ENCODE assay signal across 17 cellular contexts in the genomic region with DNA sequence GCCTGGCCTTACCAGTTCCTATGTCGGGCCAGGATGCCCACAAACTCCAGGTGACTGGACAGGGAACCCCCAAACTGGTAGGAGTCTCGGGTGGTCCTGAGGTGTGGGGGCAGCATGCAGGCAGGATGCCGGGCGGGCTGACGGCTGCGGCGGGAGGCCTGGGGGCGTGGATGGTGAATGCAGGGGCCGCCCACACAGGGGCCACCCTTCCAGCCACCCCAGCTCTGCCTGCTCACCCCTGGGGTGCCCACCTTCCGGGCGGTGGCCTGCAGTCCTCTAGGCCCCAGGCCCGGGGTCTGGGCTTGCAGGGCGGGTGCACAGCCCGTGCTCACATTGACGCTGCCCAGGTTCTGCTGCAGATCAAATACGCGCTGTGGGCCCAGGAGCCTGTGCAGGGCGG. TPM values are rescaled to one million over a fixed set of nuclear protein-coding genes. Genes with fewer than 3 reads are reported as not detected.
DNase-seq lines count a peak whose midpoint lies in the region; ATAC-seq, FAIRE-seq and TF ChIP-seq lines count a peak whose summit lies in the region.
"Had no signal": no experiment of that assay in that cellular context is flagged by ENCODE, and none has a peak within 500 bp of the region (broad histone marks: within the 10 kb centered on the region; RNA-seq: fewer than 3 reads in every experiment).

No MANE protein-coding gene starts in this region.

- H3K27me3 ChIP-seq in H7 (ENCODE audit: control insufficient read depth, insufficient read depth, low read length) (no peaks in the 10 kb centered on the region), K562 (ENCODE audit: control insufficient read depth in 2 of 2, insufficient read depth in 2 of 2, low read length in 2 of 2) (no peaks in the 10 kb centered on the region), spleen (replicated peaks in 1 of 7) (no peaks in the 10 kb centered on the region), small intestine (ENCODE audit: control insufficient read depth in 2 of 2, insufficient read depth in 2 of 2, low read length in 2 of 2) (no peaks in the 10 kb centered on the region)
- H3K27me3 ChIP-seq: BE2C had no signal

- H3K27ac ChIP-seq in K562 (ENCODE audit: extremely low read depth, low read depth, low read length) (no peak overlapping the region), spleen (peak overlapping the region in 5 of 8 donors; percentile 57 to 71 (median 64)), small intestine (ENCODE audit: low read depth in 1 of 2, low read length in 1 of 2) (no peak overlapping the region)

- TF ChIP-seq POLR2A in K562 (conservative IDR thresholded peaks at IDR 0.05) (no peak), spleen (IDR thresholded peaks at IDR 0.05) (no peak)

- H3K36me3 ChIP-seq in H7 (replicated peaks; ENCODE audit: control insufficient read depth, insufficient read depth, low read length) (peaks cover 43% of the 10 kb centered on the region), K562 (ENCODE audit: control insufficient read depth, insufficient read depth, low read length) (peaks cover 96% of the 10 kb centered on the region), spleen (peaks cover 0 to 98% (median 68%) of the 10 kb centered on the region in 6 donors), small intestine (ENCODE audit: control insufficient read depth in 2 of 2, insufficient read depth in 2 of 2, low read length in 2 of 2) (peaks cover 13 to 15% of the 10 kb centered on the region in 2 donors)

- H3K79me2 ChIP-seq in K562 (ENCODE audit: control insufficient read depth, insufficient read depth, low read length), result 0 out of 3 replicates have a peak, but pooled peaks cover 5% of the 10 kb centered on the region

- H2AFZ ChIP-seq in K562 (ENCODE audit: low read depth, low read length), result no peak overlapping the region

- TF ChIP-seq EP300 in Ishikawa (IDR thresholded peaks at IDR 0.05; ENCODE audit: borderline replicate concordance) (peak; percentile 16; the same call in 1 of the 2 replicates), K562 (IDR thresholded peaks at IDR 0.05; ENCODE audit: low read length) (no peak)

- in situ Hi-C loops in K562 (cut with MboI), result no loop called here

- TF ChIP-seq CTCF in K562 (IDR thresholded peaks at IDR 0.05 in 2 of 3, conservative IDR thresholded peaks at IDR 0.05 in 1 of 3; ENCODE audit: insufficient read depth in 2 of 3, low read depth in 1 of 3, low read length in 3 of 3) (no peak), spleen (IDR thresholded peaks at IDR 0.05 in 8 of 11, conservative IDR thresholded peaks at IDR 0.05 in 3 of 11) (no peak)

- no peaks in the 10 kb centered on the region for H3K9me1 ChIP-seq in K562 (ENCODE audit: control insufficient read depth, insufficient read depth, low read length)

- no peaks in the 10 kb centered on the region; the same call in 1 of the 2 replicates for H4K20me1 ChIP-seq in K562 (replicated peaks; ENCODE audit: control insufficient read depth, insufficient read depth, low read length)

- intact Hi-C loops in K562 (cut with micrococcal nuclease) (no loop called here), spleen (cut with DNase I; ENCODE audit: low total_unique reads) (no loop called here)

- TF ChIP-seq RAD21 in Ishikawa (IDR thresholded peaks at IDR 0.05; ENCODE audit: low read depth) (no peak), K562 (CRISPR knock-in tag; conservative IDR thresholded peaks at IDR 0.05 in 1 of 2, IDR thresholded peaks at IDR 0.05 in 1 of 2) (no peak)

- H3K4me3 ChIP-seq in H7 (ENCODE audit: insufficient read depth, low read depth, low read length) (no peak overlapping the region), K562 (no peak overlapping the region), spleen (peak overlapping the region in 3 of 8 donors; percentile 9 to 28 (median 22)), small intestine (ENCODE audit: low read depth in 1 of 2, low read length in 2 of 2) (no peak overlapping the region)

- ATAC-seq in K562, result no peak

- H3K9me3 ChIP-seq in K562 (replicated peaks; ENCODE audit: control insufficient read depth, insufficient read depth, low read depth, low read length), result no peaks in the 10 kb centered on the region
- no peaks in the 10 kb centered on the region for H3K9me3 ChIP-seq in spleen
- H3K9me3 ChIP-seq in small intestine (ENCODE audit: control insufficient read depth, low read depth), result no peaks in the 10 kb centered on the region
- H3K9me3 ChIP-seq: BE2C, Caco-2 had no signal

- CTCF ChIA-PET in K562 (lab: Yijun Ruan, JAX; ENCODE audit: low intra/inter-chr PET ratio), result no interaction called here

- H3K4me2 ChIP-seq in K562 (ENCODE audit: insufficient read depth, low read length), result no peak overlapping the region

- 91% methylated on average over 8 of the region's 18 CpGs for WGBS in K562 (ENCODE audit: insufficient coverage, low coverage, missing lambda C conversion rate)
- WGBS in spleen, 5 donors, result 85 to 97% (median 86%) methylated on average over 11 to 18 of the region's 18 CpGs
- WGBS in small intestine, 3 donors, result 91 to 97% (median 95%) methylated on average over 9 to 18 of the region's 18 CpGs

- H3K4me1 ChIP-seq in K562 (replicated peaks in 1 of 2; ENCODE audit: control insufficient read depth in 2 of 2, insufficient read depth in 2 of 2, low read length in 2 of 2), result peaks cover 0 to 40% of the 10 kb centered on the region in 2 experiments; a peak in 2 of 5 replicates
- H3K4me1 ChIP-seq in spleen, result peaks cover 0 to 49% (median 19%) of the 10 kb centered on the region in 6 donors
- no peaks in the 10 kb centered on the region for H3K4me1 ChIP-seq in small intestine (ENCODE audit: control insufficient read depth in 2 of 2, insufficient read depth in 1 of 2, low read depth in 1 of 2, low read length in 1 of 2)
- H3K4me1 ChIP-seq: BE2C had no signal

- peak; percentile 65 for DNase-seq in H7
- DNase-seq in K562 (ENCODE audit: extremely low read depth in 1 of 4, low spot score in 3 of 4), result no peak
- DNase-seq in spleen, result no peak
- DNase-seq in small intestine, result no peak
- DNase-seq in NCI-H146 treated with DMSO at 0.1 percent for 48 hours (lab: John Stamatoyannopoulos, UW; ENCODE audit: unreplicated experiment), result no peak
- no peak for DNase-seq in HTR-8/SVneo (ENCODE audit: insufficient read length, low spot score)
- DNase-seq: BE2C; Caco-2; CD4-positive, CD25-positive, alpha-beta regulatory T cell; HCEC 1CT; HFFc6 had no signal

- POLR2A ChIA-PET in K562 (lab: Yijun Ruan, JAX), result interaction anchor here (0.6 kb wide), 1 partner anchor 217 kb away, joined by 3 read pairs; no protein-coding TSS in a partner anchor

- no peak for FAIRE-seq in K562 (lab: Jason Lieb, UNC)
- FAIRE-seq in small intestine (lab: Jason Lieb, UNC), result no peak
- FAIRE-seq in HTR-8/SVneo (lab: Jason Lieb, UNC), result no peak
- FAIRE-seq: D721Med, G401.6, GM12891, GM19239, H1 had no signal

- no TSS peak for BruUV-seq in K562 (replicated peaks; lab: Mats Ljungman, UMichigan)

- H3K9ac ChIP-seq in K562 (ENCODE audit: insufficient read depth in 1 of 2, low read depth in 2 of 2, low read length in 2 of 2), result no peak overlapping the region

RNA-seq across cellular contexts. Expression of a gene that starts 8.4 kb away (rescaled TPM):
- 224 and 290 TPM in 2 replicates for total RNA-seq in H7 (2014; rRNA removed; shearing (Covaris generic))
- 21.6 and 87.3 TPM in 2 replicates for total RNA-seq in K562 (2011; cell fraction: chromatin; rRNA removed; ENCODE audit: low replicate concordance)
- 87.6 and 87.7 TPM in 2 replicates for total RNA-seq in K562 (2011; cell fraction: nucleolus; rRNA removed)
- 41.0 and 41.6 TPM in 2 replicates for total RNA-seq in K562 (2011; cell fraction: nucleoplasm; rRNA removed)
- total RNA-seq in K562 (2014; rRNA removed) (223 and 261 TPM in 2 replicates), K562 (2014; rRNA removed; fragmentation: Illumina TruSeq; extraction: Trizol) (22.5 and 32.1 TPM in 2 replicates), K562 (2015; rRNA removed; fragmentation: Illumina TruSeq; extraction: Trizol) (125 and 136 TPM in 2 replicates), K562 (2021) (159 and 160 TPM in 2 replicates), spleen (100 to 1,000 TPM in 2 of 7 donors, 10 to 100 TPM in 5; 67.1 to 112 (median 82.3) TPM)
- polyA plus RNA-seq in K562 (2011; rRNA removed) (57.6 and 67.4 TPM in 2 replicates), K562 (2014; fragmentation: Illumina TruSeq; extraction: Trizol) (49.3 and 107 TPM in 2 replicates), K562 (2014; fragmentation: Nextera tagmentation; extraction: Ambion mirVana) (10 to 100 TPM in 1 of 2 experiments, 1 to 10 TPM in 1; 5.0 to 21.6 TPM), K562 (2014; rRNA removed) (192 and 201 TPM in 2 replicates), spleen (10 to 100 TPM; 60.5 to 95.6 (median 74.7) TPM), small intestine (10 to 100 TPM; 86.3 to 93.4 (median 90.2) TPM)
- 69.2 and 237 TPM in 2 replicates for polyA plus RNA-seq in K562 (2011; cell fraction: cytosol; rRNA removed)
- polyA plus RNA-seq in K562 (2011; cell fraction: nucleus; rRNA removed), result 65.6 and 116 TPM in 2 replicates
- 109 and 153 TPM in 2 replicates for polyA plus RNA-seq in K562 (2012)
- polyA minus RNA-seq in K562 (2011; rRNA and poly(A)+ RNA removed), result 16.1 and 32.6 TPM in 2 replicates
- 51.8 and 55.0 TPM in 2 replicates for polyA minus RNA-seq in K562 (2011; cell fraction: cytosol; rRNA and poly(A)+ RNA removed)
- polyA minus RNA-seq in K562 (2011; cell fraction: nucleus; rRNA and poly(A)+ RNA removed), result 42.8 and 44.0 TPM in 2 replicates

RNA-seq across cellular contexts. Expression of a gene that starts 56.0 kb away (rescaled TPM):
- total RNA-seq in H7 (2014; rRNA removed; shearing (Covaris generic)), result 61.0 and 90.8 TPM in 2 replicates
- total RNA-seq in K562 (2011; cell fraction: chromatin; rRNA removed; ENCODE audit: low replicate concordance), result 218 and 612 TPM in 2 replicates
- total RNA-seq in K562 (2011; cell fraction: nucleolus; rRNA removed), result 256 and 378 TPM in 2 replicates
- 206 and 238 TPM in 2 replicates for total RNA-seq in K562 (2011; cell fraction: nucleoplasm; rRNA removed)
- total RNA-seq in K562 (2014; rRNA removed) (26.4 and 38.3 TPM in 2 replicates), K562 (2014; rRNA removed; fragmentation: Illumina TruSeq; extraction: Trizol) (2.2 and 3.2 TPM in 2 replicates), K562 (2015; rRNA removed; fragmentation: Illumina TruSeq; extraction: Trizol) (11.3 and 11.7 TPM in 2 replicates), K562 (2021) (86.4 and 101 TPM in 2 replicates), spleen (100 to 1,000 TPM in 4 of 7 donors, 10 to 100 TPM in 3; 69.8 to 203 (median 108) TPM)
- polyA plus RNA-seq in K562 (2011; rRNA removed) (4.4 and 10.0 TPM in 2 replicates), K562 (2014; fragmentation: Illumina TruSeq; extraction: Trizol) (7.8 and 20.0 TPM in 2 replicates), K562 (2014; fragmentation: Nextera tagmentation; extraction: Ambion mirVana) (under 1 TPM; 0.31 to 0.48 TPM), K562 (2014; rRNA removed) (60.2 and 67.3 TPM in 2 replicates), spleen (100 to 1,000 TPM in 2 of 3 donors, 10 to 100 TPM in 1; 46.5 to 266 (median 128) TPM), small intestine (10 to 100 TPM in 1 of 3 donors, 1 to 10 TPM in 2; 1.3 to 39.8 (median 6.2) TPM)
- polyA plus RNA-seq in K562 (2011; cell fraction: cytosol; rRNA removed), result 3.9 and 11.1 TPM in 2 replicates
- 130 and 166 TPM in 2 replicates for polyA plus RNA-seq in K562 (2011; cell fraction: nucleus; rRNA removed)
- polyA plus RNA-seq in K562 (2012), result 49.7 and 63.1 TPM in 2 replicates
- 1.5 and 1.9 TPM in 2 replicates for polyA minus RNA-seq in K562 (2011; rRNA and poly(A)+ RNA removed)
- 11.0 and 21.3 TPM in 2 replicates for polyA minus RNA-seq in K562 (2011; cell fraction: cytosol; rRNA and poly(A)+ RNA removed)
- 33.7 and 42.1 TPM in 2 replicates for polyA minus RNA-seq in K562 (2011; cell fraction: nucleus; rRNA and poly(A)+ RNA removed)

Comparison
In these comparisons a context has a peak if more than half of its experiments do, and no peak if none do; other contexts are left out.
1. H3K27ac ChIP-seq: peak in spleen (5 of 8); none in K562 (single experiment) and small intestine (0 of 2).